ENCODE assay signal across 17 cellular contexts in the genomic region with DNA sequence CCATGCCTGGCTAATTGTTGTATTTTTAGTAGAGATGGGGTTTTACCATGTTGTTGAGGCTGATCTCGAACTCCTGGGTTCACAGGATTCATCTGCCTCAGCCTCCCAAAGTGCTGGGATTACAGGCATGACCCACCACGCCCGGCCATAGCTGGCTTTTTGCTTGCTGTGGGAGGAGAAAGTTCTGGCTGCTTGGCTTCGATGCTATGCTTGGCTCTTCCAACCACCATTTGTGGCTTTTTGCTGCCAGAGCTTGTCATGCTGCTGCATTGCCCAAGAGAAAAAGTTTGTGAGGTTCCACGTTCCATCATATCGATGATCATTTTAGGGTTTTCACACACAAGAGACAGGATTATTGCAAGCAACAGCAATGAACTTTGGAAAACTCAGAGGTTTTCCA. TPM values are rescaled to one million over a fixed set of nuclear protein-coding genes. Genes with fewer than 3 reads are reported as not detected.
"Had no signal": no experiment of that assay in that cellular context is flagged by ENCODE, and none has a peak within 500 bp of the region (broad histone marks: within the 10 kb centered on the region; RNA-seq: fewer than 3 reads in every experiment).

No MANE protein-coding gene starts in this region.

- H3K36me3 ChIP-seq: thyroid gland, uterus had no signal

- H3K4me1 ChIP-seq: thyroid gland, uterus had no signal

- H3K4me3 ChIP-seq: ascending aorta, thyroid gland, uterus had no signal

- H3K27me3 ChIP-seq: ascending aorta, thyroid gland, uterus had no signal

- H3K27ac ChIP-seq: ascending aorta, thyroid gland, uterus had no signal

- DNase-seq: activated B cell treated with CpG ODN at 0.5 μM for 24 hours; activated CD4-positive, alpha-beta T cell treated with anti-CD3 and anti-CD28 coated beads, Interleukin-2, amount 10 ng/mL, durations not matched to agents 24 days and 14 days; activated effector memory CD4-positive, alpha-beta T cell treated with anti-CD3 and anti-CD28 coated beads, Interleukin-2, amount 50 U/mL, for 16 hours; activated naive CD8-positive, alpha-beta T cell treated with anti-CD3 and anti-CD28 coated beads, Interleukin-2, amount 10 ng/mL, durations not matched to agents 7 days and 5 days; activated T-cell treated with anti-CD3 and anti-CD28 coated beads, Interleukin-2, amount 50 U/mL, for 24 hours; cortex of kidney; effector CD8-positive, alpha-beta T cell; immature natural killer cell; left colon; mesenchymal stem cell; nucleus accumbens; small intestine; T-helper 17 cell; thyroid gland had no signal

- ATAC-seq: left colon; natural killer cell treated with Interleukin-12 subunit alpha and Interleukin-12 subunit beta and Interleukin-15 and Interleukin-18, amount 100 ng/mL, for 72 hours; T-helper 17 cell had no signal

- H3K9me3 ChIP-seq: ascending aorta, thyroid gland, uterus had no signal

RNA-seq across cellular contexts. Expression of gene MPV17L, which starts 55.1 kb away (rescaled TPM):
- total RNA-seq: activated naive CD8-positive, alpha-beta T cell treated with anti-CD3 and anti-CD28 coated beads, Interleukin-2, amount 10 ng/mL, durations not matched to agents 7 days and 5 days; T-helper 17 cell had no signal
